In the genomic region with DNA sequence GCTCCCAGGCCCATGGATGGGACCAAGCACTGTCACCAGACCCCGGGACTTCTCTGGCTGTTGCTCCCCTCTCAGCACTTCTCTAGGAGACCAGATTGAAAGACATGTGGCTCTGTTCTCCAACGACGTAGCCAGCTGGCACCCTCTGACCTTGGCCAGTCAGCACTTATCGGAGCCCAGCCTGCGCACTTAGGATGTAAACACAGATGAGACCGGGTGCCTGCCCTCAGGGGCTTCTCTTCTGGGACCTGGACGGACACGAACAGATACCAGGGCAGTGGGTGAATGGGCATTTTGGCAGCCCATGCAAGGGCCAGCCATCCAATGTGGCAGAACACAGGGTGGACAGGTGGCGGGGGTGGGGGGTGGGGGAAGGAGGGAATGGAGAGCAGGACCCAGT, we compare ENCODE assay signal across 27 cellular contexts. TPM values are rescaled to one million over a fixed set of nuclear protein-coding genes. Genes with fewer than 3 reads are reported as not detected.
"Had no signal": no experiment of that assay in that cellular context is flagged by ENCODE, and none has a peak within 500 bp of the region (broad histone marks: within the 10 kb centered on the region; RNA-seq: fewer than 3 reads in every experiment).

No MANE protein-coding gene starts in this region.

- H3K9me3 ChIP-seq: esophagus muscularis mucosa, left lung, prostate gland, right atrium auricular region, thoracic aorta, tibial nerve, upper lobe of right lung, vagina had no signal

- H3K36me3 Mint-ChIP-seq: naive thymus-derived CD4-positive, alpha-beta T cell; stimulated activated naive B cell treated with anti-CD40 and anti-IgM and Interleukin-4, amounts not matched to agents 10 μg/mL and 1 μg/mL and 100 μg/mL, for 72 hours had no signal

- ATAC-seq: left cardiac atrium; left lung; naive thymus-derived CD4-positive, alpha-beta T cell; sciatic nerve; stimulated activated naive B cell treated with anti-CD40 and anti-IgM and Interleukin-4, amounts not matched to agents 10 μg/mL and 1 μg/mL and 100 μg/mL, for 72 hours; upper lobe of right lung had no signal

- H3K9me3 Mint-ChIP-seq: endodermal cell; nephron; neural progenitor cell; stimulated activated naive B cell treated with anti-CD40 and anti-IgM and Interleukin-4, amounts not matched to agents 10 μg/mL and 1 μg/mL and 100 μg/mL, for 72 hours; stimulated activated naive CD8-positive, alpha-beta T cell treated with anti-CD3 and anti-CD28 coated beads, Interleukin-15, Interleukin-2, amounts not matched to agents 100 ng/mL and 50 ng/mL, for 24 hours had no signal

- H3K27me3 ChIP-seq: dorsolateral prefrontal cortex, esophagus muscularis mucosa, left lung, neural progenitor cell, right atrium auricular region, tibial nerve, upper lobe of right lung, vagina had no signal

- H2AFZ ChIP-seq: neural progenitor cell had no signal

- DNase-seq: cerebellar nuclear complex; dorsolateral prefrontal cortex; effector CD8-positive, alpha-beta T cell; endodermal cell; foreskin melanocyte; head of caudate nucleus; left cardiac atrium; mesendoderm; midbrain; naive thymus-derived CD4-positive, alpha-beta T cell; stimulated activated CD4-positive, alpha-beta T cell treated with anti-CD3 and anti-CD28 coated beads, Interleukin-2, amount 100 ng/mL, for 48 hours; stimulated activated naive B cell treated with anti-CD40 and anti-IgM and Interleukin-4, amounts not matched to agents 10 μg/mL and 1 μg/mL and 100 μg/mL, for 72 hours; upper lobe of right lung had no signal

- H3K4me2 ChIP-seq: neural progenitor cell had no signal

- H3K27ac ChIP-seq: dorsolateral prefrontal cortex, esophagus muscularis mucosa, left lung, neural progenitor cell, prostate gland, right atrium auricular region, thoracic aorta, tibial nerve, upper lobe of right lung, vagina had no signal

- H3K36me3 ChIP-seq: left lung, neural progenitor cell, prostate gland, right atrium auricular region, thoracic aorta, upper lobe of right lung, vagina had no signal

- H3K4me3 ChIP-seq: dorsolateral prefrontal cortex, esophagus muscularis mucosa, left lung, neural progenitor cell, prostate gland, right atrium auricular region, thoracic aorta, tibial nerve, upper lobe of right lung, vagina had no signal

- H3K4me1 ChIP-seq: neural progenitor cell had no signal

- H3K27ac Mint-ChIP-seq: endodermal cell; naive thymus-derived CD4-positive, alpha-beta T cell; neural progenitor cell; stimulated activated naive B cell treated with anti-CD40 and anti-IgM and Interleukin-4, amounts not matched to agents 10 μg/mL and 1 μg/mL and 100 μg/mL, for 72 hours; stimulated activated naive CD8-positive, alpha-beta T cell treated with anti-CD3 and anti-CD28 coated beads, Interleukin-15, Interleukin-2, amounts not matched to agents 100 ng/mL and 50 ng/mL, for 24 hours had no signal

- H3K4me3 Mint-ChIP-seq: endodermal cell; naive thymus-derived CD4-positive, alpha-beta T cell; nephron; neural progenitor cell; stimulated activated naive B cell treated with anti-CD40 and anti-IgM and Interleukin-4, amounts not matched to agents 10 μg/mL and 1 μg/mL and 100 μg/mL, for 72 hours; stimulated activated naive CD8-positive, alpha-beta T cell treated with anti-CD3 and anti-CD28 coated beads, Interleukin-15, Interleukin-2, amounts not matched to agents 100 ng/mL and 50 ng/mL, for 24 hours had no signal

RNA-seq across cellular contexts. Expression of a gene that starts 6.6 kb away (rescaled TPM):
- polyA plus RNA-seq: naive thymus-derived CD4-positive, alpha-beta T cell had no signal

RNA-seq across cellular contexts. Expression of a gene that starts 16.3 kb away (rescaled TPM):
- total RNA-seq: epithelial cell of proximal tubule, lung microvascular endothelial cell had no signal

RNA-seq across cellular contexts. Expression of a gene that starts 21.3 kb away (rescaled TPM):
- total RNA-seq: fibroblast of lung, lung microvascular endothelial cell, right atrium auricular region, thoracic aorta had no signal
- polyA plus RNA-seq: naive thymus-derived CD4-positive, alpha-beta T cell had no signal
